ENCODE assay signal across 10 cellular contexts in genomic region chr10:89838002-89838615, GRCh38.
DNase-seq lines count a peak whose midpoint lies in the region; ATAC-seq and TF ChIP-seq lines count a peak whose summit lies in the region.
"Had no signal": no experiment of that assay in that cellular context is flagged by ENCODE, and none has a peak within 500 bp of the region (broad histone marks: within the 10 kb centered on the region; RNA-seq: fewer than 3 reads in every experiment).

No MANE protein-coding gene starts in this region.

- H3K27me3 Mint-ChIP-seq in T-helper 1 cell treated with Interleukin-12 subunit alpha and Interleukin-12 subunit beta and Interleukin-4 antibody, amounts not matched to agents 30 μg/mL and 1 μg/mL, for 36 hours (ENCODE audit: low read depth), result peaks cover 24% of the 10 kb centered on the region
- peaks cover 10% of the 10 kb centered on the region for H3K27me3 Mint-ChIP-seq in activated naive CD8-positive, alpha-beta T cell treated with anti-CD3 and anti-CD28 coated beads, Interleukin-2, amount 50 U/mL, for 24 hours

- TF ChIP-seq POLR2A in suprapubic skin (IDR thresholded peaks at IDR 0.05), result no peak

- H3K4me1 Mint-ChIP-seq in T-helper 1 cell treated with Interleukin-12 subunit alpha and Interleukin-12 subunit beta and Interleukin-4 antibody, amounts not matched to agents 30 μg/mL and 1 μg/mL, for 36 hours (ENCODE audit: low read depth), result peaks cover 9% of the 10 kb centered on the region
- peaks cover 13% of the 10 kb centered on the region for H3K4me1 Mint-ChIP-seq in activated naive CD8-positive, alpha-beta T cell treated with anti-CD3 and anti-CD28 coated beads, Interleukin-2, amount 50 U/mL, for 24 hours

- H3K9me3 Mint-ChIP-seq in T-helper 1 cell treated with Interleukin-12 subunit alpha and Interleukin-12 subunit beta and Interleukin-4 antibody, amounts not matched to agents 30 μg/mL and 1 μg/mL, for 36 hours, result no peaks in the 10 kb centered on the region
- no peaks in the 10 kb centered on the region for H3K9me3 Mint-ChIP-seq in activated naive CD8-positive, alpha-beta T cell treated with anti-CD3 and anti-CD28 coated beads, Interleukin-2, amount 50 U/mL, for 24 hours

- H3K27ac ChIP-seq in suprapubic skin, result no peak overlapping the region
- H3K27ac ChIP-seq: A549 had no signal

- peaks cover 11% of the 10 kb centered on the region for H3K4me1 ChIP-seq in suprapubic skin
- H3K4me1 ChIP-seq: A549 had no signal

- TF ChIP-seq EP300 in suprapubic skin (IDR thresholded peaks at IDR 0.05), result no peak

- H3K36me3 ChIP-seq in kidney epithelial cell (ENCODE audit: control insufficient read depth, insufficient read depth, low read length) (peaks cover 1% of the 10 kb centered on the region), suprapubic skin (no peaks in the 10 kb centered on the region)

- H3K36me3 Mint-ChIP-seq in T-helper 1 cell treated with Interleukin-12 subunit alpha and Interleukin-12 subunit beta and Interleukin-4 antibody, amounts not matched to agents 30 μg/mL and 1 μg/mL, for 36 hours (ENCODE audit: low read depth), result no peaks in the 10 kb centered on the region
- H3K36me3 Mint-ChIP-seq in activated naive CD8-positive, alpha-beta T cell treated with anti-CD3 and anti-CD28 coated beads, Interleukin-2, amount 50 U/mL, for 24 hours (ENCODE audit: low read depth), result no peaks in the 10 kb centered on the region

- peak; percentile 13 for ATAC-seq in activated naive CD8-positive, alpha-beta T cell treated with anti-CD3 and anti-CD28 coated beads, Interleukin-2, amount 50 U/mL, for 24 hours
- no peak for ATAC-seq in HG03039 (IDR thresholded peaks at IDR 0.05; ENCODE audit: unreplicated experiment)
- ATAC-seq: A549 had no signal

- H3K27me3 ChIP-seq in kidney epithelial cell (ENCODE audit: control insufficient read depth, insufficient read depth, low read length), result no peaks in the 10 kb centered on the region
- peaks cover 6% of the 10 kb centered on the region for H3K27me3 ChIP-seq in suprapubic skin

- peak overlapping the region; percentile 40 for H3K4me3 ChIP-seq in kidney epithelial cell (ENCODE audit: low read depth, low read length)
- peak overlapping the region; percentile 60 for H3K4me3 ChIP-seq in suprapubic skin
- H3K4me3 ChIP-seq: A549 had no signal

- H3K9me3 ChIP-seq in suprapubic skin, result no peaks in the 10 kb centered on the region
- H3K9me3 ChIP-seq: A549 had no signal

- TF ChIP-seq CTCF in kidney epithelial cell (IDR thresholded peaks at IDR 0.05; ENCODE audit: insufficient read depth, low read length, poor library complexity, severe bottlenecking) (no peak), suprapubic skin (IDR thresholded peaks at IDR 0.05) (no peak)

- no peak for DNase-seq in T-helper 1 cell
- DNase-seq in activated naive CD8-positive, alpha-beta T cell treated with anti-CD3 and anti-CD28 coated beads, Interleukin-2, amount 50 U/mL, for 24 hours, result no peak
- DNase-seq in kidney epithelial cell (ENCODE audit: low read depth), result no peak
- DNase-seq in suprapubic skin (ENCODE audit: low spot score in 2 of 2), result no peak
- no peak for DNase-seq in HuH-7 (ENCODE audit: low spot score)
- DNase-seq in NCI-H1930 (lab: John Stamatoyannopoulos, UW), result no peak
- DNase-seq: NK-92 treated with Interleukin-12 subunit alpha and Interleukin-12 subunit beta, amount 100 ng/mL, for 24 hours had no signal

- WGBS in suprapubic skin, result 57% methylated on average over 19 of the region's 27 CpGs

- H3K4me3 Mint-ChIP-seq in T-helper 1 cell treated with Interleukin-12 subunit alpha and Interleukin-12 subunit beta and Interleukin-4 antibody, amounts not matched to agents 30 μg/mL and 1 μg/mL, for 36 hours, result peak overlapping the region; percentile 80
- H3K4me3 Mint-ChIP-seq in activated naive CD8-positive, alpha-beta T cell treated with anti-CD3 and anti-CD28 coated beads, Interleukin-2, amount 50 U/mL, for 24 hours, result peak overlapping the region; percentile 74

- H3K27ac Mint-ChIP-seq in T-helper 1 cell treated with Interleukin-12 subunit alpha and Interleukin-12 subunit beta and Interleukin-4 antibody, amounts not matched to agents 30 μg/mL and 1 μg/mL, for 36 hours, result no peak overlapping the region
- no peak overlapping the region for H3K27ac Mint-ChIP-seq in activated naive CD8-positive, alpha-beta T cell treated with anti-CD3 and anti-CD28 coated beads, Interleukin-2, amount 50 U/mL, for 24 hours
